1 cellular context compared by ENCODE assay signal in the genomic region with DNA sequence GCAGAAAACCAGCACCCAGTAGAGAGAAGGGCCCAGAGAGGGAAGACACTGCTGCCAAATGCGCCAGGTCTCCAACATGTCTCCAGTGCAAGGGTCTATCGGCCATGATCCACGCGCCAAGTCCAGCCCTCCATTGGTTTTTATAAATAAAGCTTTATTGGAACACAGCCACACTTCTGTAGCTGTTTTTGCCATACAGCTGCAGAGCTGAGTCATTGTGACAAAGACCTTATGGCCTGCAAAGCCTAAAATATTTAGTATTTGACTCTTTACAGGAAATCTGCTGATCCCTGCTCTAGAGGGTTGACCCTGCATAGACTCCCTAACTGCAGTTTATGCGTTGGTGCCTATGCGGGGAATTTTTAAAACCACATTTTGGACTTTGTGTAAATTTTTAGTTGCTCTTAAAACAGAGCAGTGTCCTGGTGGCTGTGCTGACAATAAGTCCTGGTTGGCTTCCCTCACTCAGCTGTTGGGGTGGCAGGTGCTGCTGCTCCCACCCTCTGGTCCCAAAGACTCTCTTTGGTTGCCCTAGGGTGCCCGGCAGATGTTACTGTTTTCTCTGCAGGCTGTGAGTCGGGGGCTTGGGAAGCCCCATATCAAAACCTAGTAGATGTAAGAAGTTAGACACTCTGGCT.
A peak's percentile ranks its signal among the peaks of the same experiment; 100 is the strongest.
TF ChIP-seq lines count a peak whose summit lies in the region.

No MANE protein-coding gene starts in this region.

TF ChIP-seq in K562, 482 proteins besides CTCF, POLR2A, EP300 and RAD21 (continued from another document):
- TF ChIP-seq, protein P1, sequence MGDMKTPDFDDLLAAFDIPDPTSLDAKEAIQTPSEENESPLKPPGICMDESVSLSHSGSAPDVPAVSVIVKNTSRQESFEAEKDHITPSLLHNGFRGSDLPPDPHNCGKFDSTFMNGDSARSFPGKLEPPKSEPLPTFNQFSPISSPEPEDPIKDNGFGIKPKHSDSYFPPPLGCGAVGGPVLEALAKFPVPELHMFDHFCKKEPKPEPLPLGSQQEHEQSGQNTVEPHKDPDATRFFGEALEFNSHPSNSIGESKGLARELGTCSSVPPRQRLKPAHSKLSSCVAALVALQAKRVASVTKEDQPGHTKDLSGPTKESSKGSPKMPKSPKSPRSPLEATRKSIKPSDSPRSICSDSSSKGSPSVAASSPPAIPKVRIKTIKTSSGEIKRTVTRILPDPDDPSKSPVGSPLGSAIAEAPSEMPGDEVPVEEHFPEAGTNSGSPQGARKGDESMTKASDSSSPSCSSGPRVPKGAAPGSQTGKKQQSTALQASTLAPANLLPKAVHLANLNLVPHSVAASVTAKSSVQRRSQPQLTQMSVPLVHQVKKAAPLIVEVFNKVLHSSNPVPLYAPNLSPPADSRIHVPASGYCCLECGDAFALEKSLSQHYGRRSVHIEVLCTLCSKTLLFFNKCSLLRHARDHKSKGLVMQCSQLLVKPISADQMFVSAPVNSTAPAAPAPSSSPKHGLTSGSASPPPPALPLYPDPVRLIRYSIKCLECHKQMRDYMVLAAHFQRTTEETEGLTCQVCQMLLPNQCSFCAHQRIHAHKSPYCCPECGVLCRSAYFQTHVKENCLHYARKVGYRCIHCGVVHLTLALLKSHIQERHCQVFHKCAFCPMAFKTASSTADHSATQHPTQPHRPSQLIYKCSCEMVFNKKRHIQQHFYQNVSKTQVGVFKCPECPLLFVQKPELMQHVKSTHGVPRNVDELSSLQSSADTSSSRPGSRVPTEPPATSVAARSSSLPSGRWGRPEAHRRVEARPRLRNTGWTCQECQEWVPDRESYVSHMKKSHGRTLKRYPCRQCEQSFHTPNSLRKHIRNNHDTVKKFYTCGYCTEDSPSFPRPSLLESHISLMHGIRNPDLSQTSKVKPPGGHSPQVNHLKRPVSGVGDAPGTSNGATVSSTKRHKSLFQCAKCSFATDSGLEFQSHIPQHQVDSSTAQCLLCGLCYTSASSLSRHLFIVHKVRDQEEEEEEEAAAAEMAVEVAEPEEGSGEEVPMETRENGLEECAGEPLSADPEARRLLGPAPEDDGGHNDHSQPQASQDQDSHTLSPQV (IDR thresholded peaks at IDR 0.05): peak; percentile 88
- TF ChIP-seq, protein P2, sequence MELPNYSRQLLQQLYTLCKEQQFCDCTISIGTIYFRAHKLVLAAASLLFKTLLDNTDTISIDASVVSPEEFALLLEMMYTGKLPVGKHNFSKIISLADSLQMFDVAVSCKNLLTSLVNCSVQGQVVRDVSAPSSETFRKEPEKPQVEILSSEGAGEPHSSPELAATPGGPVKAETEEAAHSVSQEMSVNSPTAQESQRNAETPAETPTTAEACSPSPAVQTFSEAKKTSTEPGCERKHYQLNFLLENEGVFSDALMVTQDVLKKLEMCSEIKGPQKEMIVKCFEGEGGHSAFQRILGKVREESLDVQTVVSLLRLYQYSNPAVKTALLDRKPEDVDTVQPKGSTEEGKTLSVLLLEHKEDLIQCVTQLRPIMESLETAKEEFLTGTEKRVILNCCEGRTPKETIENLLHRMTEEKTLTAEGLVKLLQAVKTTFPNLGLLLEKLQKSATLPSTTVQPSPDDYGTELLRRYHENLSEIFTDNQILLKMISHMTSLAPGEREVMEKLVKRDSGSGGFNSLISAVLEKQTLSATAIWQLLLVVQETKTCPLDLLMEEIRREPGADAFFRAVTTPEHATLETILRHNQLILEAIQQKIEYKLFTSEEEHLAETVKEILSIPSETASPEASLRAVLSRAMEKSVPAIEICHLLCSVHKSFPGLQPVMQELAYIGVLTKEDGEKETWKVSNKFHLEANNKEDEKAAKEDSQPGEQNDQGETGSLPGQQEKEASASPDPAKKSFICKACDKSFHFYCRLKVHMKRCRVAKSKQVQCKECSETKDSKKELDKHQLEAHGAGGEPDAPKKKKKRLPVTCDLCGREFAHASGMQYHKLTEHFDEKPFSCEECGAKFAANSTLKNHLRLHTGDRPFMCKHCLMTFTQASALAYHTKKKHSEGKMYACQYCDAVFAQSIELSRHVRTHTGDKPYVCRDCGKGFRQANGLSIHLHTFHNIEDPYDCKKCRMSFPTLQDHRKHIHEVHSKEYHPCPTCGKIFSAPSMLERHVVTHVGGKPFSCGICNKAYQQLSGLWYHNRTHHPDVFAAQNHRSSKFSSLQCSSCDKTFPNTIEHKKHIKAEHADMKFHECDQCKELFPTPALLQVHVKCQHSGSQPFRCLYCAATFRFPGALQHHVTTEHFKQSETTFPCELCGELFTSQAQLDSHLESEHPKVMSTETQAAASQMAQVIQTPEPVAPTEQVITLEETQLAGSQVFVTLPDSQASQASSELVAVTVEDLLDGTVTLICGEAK (IDR thresholded peaks at IDR 0.05): peak; percentile 99
- TF ChIP-seq, protein P2 (CRISPR knock-in tag; IDR thresholded peaks at IDR 0.05): peak; percentile 97
- TF ChIP-seq ARID1B (IDR thresholded peaks at IDR 0.05) (peak; percentile 29; the same call in 1 of the 2 replicates), ZNF644 (tag; IDR thresholded peaks at IDR 0.05; ENCODE audit: low read depth) (0 out of 2 replicates have a peak, but pooled peaks have one; percentile 54), MAFF (IDR thresholded peaks at IDR 0.05; ENCODE audit: low read length) (peak; percentile 77; the same call in 1 of the 2 replicates), KAT2B (IDR thresholded peaks at IDR 0.05; ENCODE audit: low read depth, low read length) (no peak), DDX20 (tag; IDR thresholded peaks at IDR 0.05; ENCODE audit: low read depth) (no peak), ETV6 (IDR thresholded peaks at IDR 0.05; ENCODE audit: borderline replicate concordance in 1 of 2, low read depth in 2 of 2, low read length in 1 of 2) (no peak), ETV6 (CRISPR knock-in tag; IDR thresholded peaks at IDR 0.05; ENCODE audit: borderline replicate concordance) (no peak)
- TF ChIP-seq, protein P3, sequence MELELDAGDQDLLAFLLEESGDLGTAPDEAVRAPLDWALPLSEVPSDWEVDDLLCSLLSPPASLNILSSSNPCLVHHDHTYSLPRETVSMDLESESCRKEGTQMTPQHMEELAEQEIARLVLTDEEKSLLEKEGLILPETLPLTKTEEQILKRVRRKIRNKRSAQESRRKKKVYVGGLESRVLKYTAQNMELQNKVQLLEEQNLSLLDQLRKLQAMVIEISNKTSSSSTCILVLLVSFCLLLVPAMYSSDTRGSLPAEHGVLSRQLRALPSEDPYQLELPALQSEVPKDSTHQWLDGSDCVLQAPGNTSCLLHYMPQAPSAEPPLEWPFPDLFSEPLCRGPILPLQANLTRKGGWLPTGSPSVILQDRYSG (tag; conservative IDR thresholded peaks at IDR 0.05; ENCODE audit: low read depth): peak; percentile 72; the same call in 1 of the 2 replicates
